In genomic region chr6:143450453-143451362, GRCh38 we compare ENCODE assay signal across 8 cellular contexts. TPM values are rescaled to one million over a fixed set of nuclear protein-coding genes. Genes with fewer than 3 reads are reported as not detected.
DNase-seq lines count a peak whose midpoint lies in the region; ATAC-seq and TF ChIP-seq lines count a peak whose summit lies in the region.

Gene ADAT2, minus strand, starts transcription at chr6:143450695. Its CDS starts 37 bp downstream, at chr6:143450658.
A gene with protein sequence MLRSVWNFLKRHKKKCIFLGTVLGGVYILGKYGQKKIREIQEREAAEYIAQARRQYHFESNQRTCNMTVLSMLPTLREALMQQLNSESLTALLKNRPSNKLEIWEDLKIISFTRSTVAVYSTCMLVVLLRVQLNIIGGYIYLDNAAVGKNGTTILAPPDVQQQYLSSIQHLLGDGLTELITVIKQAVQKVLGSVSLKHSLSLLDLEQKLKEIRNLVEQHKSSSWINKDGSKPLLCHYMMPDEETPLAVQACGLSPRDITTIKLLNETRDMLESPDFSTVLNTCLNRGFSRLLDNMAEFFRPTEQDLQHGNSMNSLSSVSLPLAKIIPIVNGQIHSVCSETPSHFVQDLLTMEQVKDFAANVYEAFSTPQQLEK (plus strand): TSS chr6:143450805. CDS start chr6:143451043, 238 bp downstream.

- peak within 1 kb of the TSS; percentile 76 to 84 (median 80) for H3K4me3 ChIP-seq in BLaER1 treated with 17β-estradiol and CSF1 and Interleukin-3, amounts not matched to agents 10 nM and 100 nM
- peak within 1 kb of the TSS; percentile 61 for H3K4me3 ChIP-seq in colonic mucosa

- peak within 1 kb of the TSS; percentile 81 to 92 (median 90) for H3K9ac ChIP-seq in BLaER1 treated with 17β-estradiol and CSF1 and Interleukin-3, amounts not matched to agents 10 nM and 100 nM
- H3K9ac ChIP-seq in colonic mucosa (ENCODE audit: low read depth in 2 of 2, low read length in 2 of 2) = peak within 1 kb of the TSS; percentile 68 to 92

- DNase-seq in NCI-H526 (lab: John Stamatoyannopoulos, UW) (peak; percentile 84 to 96), colonic mucosa (peak; percentile 93)
- peak; percentile 96 for DNase-seq in activated CD4-positive, alpha-beta T cell treated with anti-CD3 and anti-CD28 coated beads for 48 hours
- DNase-seq in stimulated activated CD4-positive, alpha-beta T cell treated with anti-CD3 and anti-CD28 coated beads, Interleukin-1b, Interleukin-23, amount 100 ng/mL, for 24 hours (ENCODE audit: low read depth in 4 of 4, low spot score in 1 of 4) = peak; percentile 80 to 91 (median 90)

- no peaks in the 10 kb centered on the region for H3K9me3 ChIP-seq in BLaER1 treated with 17β-estradiol and CSF1 and Interleukin-3, amounts not matched to agents 10 nM and 100 nM (replicated peaks in 1 of 11)
- no peaks in the 10 kb centered on the region for H3K9me3 ChIP-seq in colonic mucosa

- no peaks in the 10 kb centered on the region for H3K27me3 ChIP-seq in BLaER1 treated with 17β-estradiol and CSF1 and Interleukin-3, amounts not matched to agents 10 nM and 100 nM
- H3K27me3 ChIP-seq in colonic mucosa = no peaks in the 10 kb centered on the region
- H3K27me3 ChIP-seq in layer of hippocampus (ENCODE audit: control insufficient read depth, insufficient read depth, low read length) = no peaks in the 10 kb centered on the region

- peaks cover 0 to 7% (median 0%) of the 10 kb centered on the region in 11 experiments; a peak in 2 of 22 replicates for H4K20me1 ChIP-seq in BLaER1 treated with 17β-estradiol and CSF1 and Interleukin-3, amounts not matched to agents 10 nM and 100 nM

- peaks cover 0 to 18% (median 5%) of the 10 kb centered on the region in 11 experiments; a peak in 6 of 22 replicates for H3K36me3 ChIP-seq in BLaER1 treated with 17β-estradiol and CSF1 and Interleukin-3, amounts not matched to agents 10 nM and 100 nM
- no peaks in the 10 kb centered on the region for H3K36me3 ChIP-seq in colonic mucosa

- peaks cover 18 to 35% (median 25%) of the 10 kb centered on the region in 10 experiments for H3K4me1 ChIP-seq in BLaER1 treated with 17β-estradiol and CSF1 and Interleukin-3, amounts not matched to agents 10 nM and 100 nM
- H3K4me1 ChIP-seq in colonic mucosa = no peaks in the 10 kb centered on the region

- H3K27ac ChIP-seq in BLaER1 treated with 17β-estradiol and CSF1 and Interleukin-3, amounts not matched to agents 10 nM and 100 nM = peak within 1 kb of the TSS; percentile 54 to 91 (median 89)
- peak within 1 kb of the TSS; percentile 56 for H3K27ac ChIP-seq in colonic mucosa
- H3K27ac ChIP-seq in layer of hippocampus (ENCODE audit: low read depth, low read length) = peak within 1 kb of the TSS; percentile 13

- TF ChIP-seq CTCF in colonic mucosa (IDR thresholded peaks at IDR 0.05) = no peak

- intact Hi-C loops in colonic mucosa (cut with DNase I) = no loop called here

- peak within 1 kb of the TSS; percentile 78 to 96 (median 91) for H3K4me2 ChIP-seq in BLaER1 treated with 17β-estradiol and CSF1 and Interleukin-3, amounts not matched to agents 10 nM and 100 nM

- peak; percentile 93 for ATAC-seq in GM19328 (IDR thresholded peaks at IDR 0.05; ENCODE audit: unreplicated experiment)
- peak; percentile 95 for ATAC-seq in HG03469 (IDR thresholded peaks at IDR 0.05; ENCODE audit: unreplicated experiment)

RNA-seq across cellular contexts. Expression of gene ADAT2, which starts in this region (rescaled TPM):
- 1 to 10 TPM; 4.6 to 5.7 TPM for total RNA-seq in colonic mucosa

RNA-seq across cellular contexts. Expression of the second gene that starts in this region (rescaled TPM):
- total RNA-seq in colonic mucosa = 10 to 100 TPM in 1 of 2 donors, 1 to 10 TPM in 1; 9.1 to 11.1 TPM

Comparison
In these comparisons a context has a peak if more than half of its experiments do, and no peak if none do; other contexts are left out.
1. Peak in every context shown above with its lines: DNase-seq, ATAC-seq, H3K4me3 ChIP-seq and H3K27ac ChIP-seq.
2. H3K27ac ChIP-seq: peak in every context shown above with its lines; median percentile 89 in BLaER1 treated with 17β-estradiol and CSF1 and Interleukin-3, amounts not matched to agents 10 nM and 100 nM; 56 in colonic mucosa; 13 in layer of hippocampus.